Comparison of ENCODE assay signal across 16 cellular contexts in genomic region chr14:102442241-102443211, GRCh38.
DNase-seq lines count a peak whose midpoint lies in the region; ATAC-seq, FAIRE-seq and TF ChIP-seq lines count a peak whose summit lies in the region.
"Had no signal": no experiment of that assay in that cellular context is flagged by ENCODE, and none has a peak within 500 bp of the region (broad histone marks: within the 10 kb centered on the region; RNA-seq: fewer than 3 reads in every experiment).

No MANE protein-coding gene starts in this region.

- no TSS peak for BruUV-seq in MCF 10A (replicated peaks; lab: Mats Ljungman, UMichigan)

- H3K9me3 ChIP-seq in breast epithelium: no peaks in the 10 kb centered on the region
- H3K9me3 ChIP-seq: HAP-1, SJSA1, tibial artery had no signal

- H3K27ac Mint-ChIP-seq in MCF 10A (ENCODE audit: low read depth, unreplicated experiment): no peak overlapping the region
- no peak overlapping the region for H3K27ac Mint-ChIP-seq in osteocyte (ENCODE audit: unreplicated experiment)
- H3K27ac Mint-ChIP-seq: naive thymus-derived CD8-positive, alpha-beta T cell had no signal

- CTCF ChIA-PET in MCF 10A (lab: Yijun Ruan, JAX): interaction anchor here (0.5 to 1.5 kb wide), 3 partner anchors 11 to 73 kb away, joined by 3 to 5 read pairs (median 3); no protein-coding TSS in a partner anchor

- H3K4me1 ChIP-seq in breast epithelium: no peaks in the 10 kb centered on the region

- DNase-seq in MCF 10A (ENCODE audit: unreplicated experiment) (peak; percentile 1), breast epithelium (ENCODE audit: low spot score in 2 of 2) (no peak), bronchial epithelial cell (ENCODE audit: low read depth) (peak; percentile 28), left colon (peak; percentile 83 to 87), GDM1 (lab: John Stamatoyannopoulos, UW) (no peak), LoVo (ENCODE audit: low spot score) (no peak), osteocyte (ENCODE audit: extremely low spot score, unreplicated experiment) (no peak)
- DNase-seq: activated gamma-delta T cell treated with Interleukin-2 at 50 U/mL for 16 hours; amniotic stem cell; naive thymus-derived CD8-positive, alpha-beta T cell; NCI-H1417; tibial artery had no signal

- ATAC-seq in left colon: peak; percentile 85
- ATAC-seq in HG03457 (IDR thresholded peaks at IDR 0.05; ENCODE audit: unreplicated experiment): no peak
- ATAC-seq: naive thymus-derived CD8-positive, alpha-beta T cell had no signal

- no peaks in the 10 kb centered on the region for H3K4me1 Mint-ChIP-seq in MCF 10A (ENCODE audit: insufficient read depth, unreplicated experiment)
- peaks cover 6% of the 10 kb centered on the region for H3K4me1 Mint-ChIP-seq in osteocyte (ENCODE audit: unreplicated experiment)
- H3K4me1 Mint-ChIP-seq: central memory CD8-positive, alpha-beta T cell had no signal

- TF ChIP-seq CTCF in MCF 10A (IDR thresholded peaks at IDR 0.05; ENCODE audit: unreplicated experiment): no peak
- TF ChIP-seq CTCF in breast epithelium (IDR thresholded peaks at IDR 0.05): no peak
- no peak for TF ChIP-seq CTCF in bronchial epithelial cell (IDR thresholded peaks at IDR 0.05; ENCODE audit: insufficient read depth, low read length, severe bottlenecking)
- TF ChIP-seq CTCF in osteocyte (IDR thresholded peaks at IDR 0.05): no peak

- H3K4me3 Mint-ChIP-seq in MCF 10A (ENCODE audit: unreplicated experiment) (no peak overlapping the region), osteocyte (ENCODE audit: unreplicated experiment) (no peak overlapping the region)
- H3K4me3 Mint-ChIP-seq: central memory CD8-positive, alpha-beta T cell; naive thymus-derived CD8-positive, alpha-beta T cell had no signal

- H3K36me3 Mint-ChIP-seq in MCF 10A (ENCODE audit: insufficient read depth, unreplicated experiment): peaks cover 48% of the 10 kb centered on the region
- peaks cover 41% of the 10 kb centered on the region for H3K36me3 Mint-ChIP-seq in osteocyte (ENCODE audit: unreplicated experiment)

- no peak for FAIRE-seq in bronchial epithelial cell (lab: Jason Lieb, UNC)

- H3K27me3 ChIP-seq in breast epithelium (no peaks in the 10 kb centered on the region), bronchial epithelial cell (ENCODE audit: control insufficient read depth, insufficient read depth, low read length) (no peaks in the 10 kb centered on the region)
- H3K27me3 ChIP-seq: SJSA1, tibial artery had no signal

- H3K4me3 ChIP-seq in breast epithelium: no peak overlapping the region
- H3K4me3 ChIP-seq in bronchial epithelial cell (ENCODE audit: low read depth, low read length): no peak overlapping the region
- H3K4me3 ChIP-seq: HAP-1, SJSA1, tibial artery had no signal

- POLR2A ChIA-PET in MCF 10A (lab: Yijun Ruan, JAX): no interaction called here

- H3K36me3 ChIP-seq in breast epithelium (peaks cover 4% of the 10 kb centered on the region), bronchial epithelial cell (ENCODE audit: control insufficient read depth, insufficient read depth, low read length) (peaks cover 30% of the 10 kb centered on the region)

- H3K27me3 Mint-ChIP-seq in MCF 10A (ENCODE audit: insufficient read depth, unreplicated experiment): no peaks in the 10 kb centered on the region
- no peaks in the 10 kb centered on the region for H3K27me3 Mint-ChIP-seq in osteocyte (ENCODE audit: unreplicated experiment)
- H3K27me3 Mint-ChIP-seq: central memory CD8-positive, alpha-beta T cell; naive thymus-derived CD8-positive, alpha-beta T cell had no signal

- H3K27ac ChIP-seq in breast epithelium: no peak overlapping the region
- H3K27ac ChIP-seq: SJSA1, tibial artery had no signal

- intact Hi-C loops in MCF 10A (cut with micrococcal nuclease) (no loop called here), breast epithelium (cut with DNase I; ENCODE audit: low total_unique reads) (no loop called here), left colon (cut with DNase I, micrococcal nuclease) (loop anchor here in 1 of 2 donors (2.0 kb wide), 1 partner anchor 70 kb away; no protein-coding TSS in a partner anchor)

- H3K9me3 Mint-ChIP-seq in MCF 10A (ENCODE audit: unreplicated experiment) (no peaks in the 10 kb centered on the region), osteocyte (ENCODE audit: unreplicated experiment) (no peaks in the 10 kb centered on the region)
- H3K9me3 Mint-ChIP-seq: central memory CD8-positive, alpha-beta T cell; naive thymus-derived CD8-positive, alpha-beta T cell had no signal

- TF ChIP-seq POLR2A in breast epithelium (IDR thresholded peaks at IDR 0.05): no peak

Comparison
In these comparisons a context has a peak if more than half of its experiments do, and no peak if none do; other contexts are left out.
1. DNase-seq: peak in MCF 10A (single experiment), bronchial epithelial cell (single experiment) and left colon (2 of 2); none in breast epithelium (0 of 2), GDM1 (single experiment), LoVo (single experiment) and osteocyte (single experiment).